ENCODE assay signal across 9 cellular contexts in the genomic region with DNA sequence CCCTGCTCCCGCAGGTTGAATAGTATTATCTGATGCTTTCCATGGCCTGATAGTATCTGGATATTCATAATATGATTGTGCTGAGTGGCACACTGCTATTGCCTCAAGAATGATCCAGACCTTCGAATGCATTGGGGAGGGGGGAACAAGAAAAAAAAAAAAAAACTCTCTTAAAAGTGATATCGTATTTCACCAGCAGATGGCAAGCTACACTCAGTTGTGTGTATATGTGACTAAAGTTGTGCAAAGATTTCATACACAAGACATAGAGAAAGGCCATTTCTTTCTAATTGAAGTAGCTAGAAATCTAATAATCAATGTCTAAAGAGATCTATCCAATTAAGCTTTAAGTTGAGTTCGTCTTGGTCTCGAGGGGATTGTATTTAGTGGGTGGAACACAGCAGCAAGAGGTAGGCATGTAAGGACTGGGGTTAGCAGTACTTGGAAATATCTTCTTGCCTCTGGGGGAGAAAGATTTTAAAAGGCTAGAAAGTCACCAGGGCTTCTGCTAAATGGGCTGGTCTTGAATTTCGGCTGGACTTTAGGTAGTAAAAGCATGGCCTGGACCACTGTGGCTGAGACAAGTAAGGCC. TPM values are rescaled to one million over a fixed set of nuclear protein-coding genes. Genes with fewer than 3 reads are reported as not detected.
DNase-seq lines count a peak whose midpoint lies in the region; ATAC-seq and TF ChIP-seq lines count a peak whose summit lies in the region.
"Had no signal": no experiment of that assay in that cellular context is flagged by ENCODE, and none has a peak within 500 bp of the region (broad histone marks: within the 10 kb centered on the region; RNA-seq: fewer than 3 reads in every experiment).

No MANE protein-coding gene starts in this region.

- peaks cover 0 to 2% (median 0%) of the 10 kb centered on the region in 5 experiments for H3K9me3 Mint-ChIP-seq in brain

- H3K4me1 Mint-ChIP-seq in brain: peaks cover 7% of the 10 kb centered on the region
- H3K4me1 Mint-ChIP-seq: CD4-positive, CD25-positive, alpha-beta regulatory T cell had no signal

- H3K27ac Mint-ChIP-seq in brain: peak overlapping the region in 2 of 5 experiments; percentile 1 to 52
- H3K27ac Mint-ChIP-seq: CD4-positive, CD25-positive, alpha-beta regulatory T cell had no signal

- ATAC-seq in left colon (peak; percentile 30), HG03135 (IDR thresholded peaks at IDR 0.05; ENCODE audit: unreplicated experiment) (no peak)

- H3K27me3 Mint-ChIP-seq in brain: peaks cover 5% of the 10 kb centered on the region

- TF ChIP-seq CTCF in brain (conservative IDR thresholded peaks at IDR 0.05): peak; percentile 81 to 84

- no peaks in the 10 kb centered on the region for H3K36me3 Mint-ChIP-seq in brain
- H3K36me3 Mint-ChIP-seq: CD4-positive, CD25-positive, alpha-beta regulatory T cell had no signal

- H3K4me3 Mint-ChIP-seq in brain: no peak overlapping the region
- H3K4me3 Mint-ChIP-seq: CD4-positive, CD25-positive, alpha-beta regulatory T cell had no signal

- intact Hi-C loops in left colon (cut with DNase I, micrococcal nuclease): loop anchor here in 1 of 2 donors (5.0 to 10.0 kb wide), 2 partner anchors 203 to 321 kb away; no protein-coding TSS in a partner anchor

- DNase-seq in NCI-H187 treated with DMSO at 0.1 percent for 48 hours (lab: John Stamatoyannopoulos, UW) (peak; percentile 23), NCI-H187 (lab: John Stamatoyannopoulos, UW) (no peak), NCI-H2081 (lab: John Stamatoyannopoulos, UW) (peak; percentile 38 to 55), left colon (no peak)
- no peak for DNase-seq in stimulated activated CD4-positive, alpha-beta T cell treated with anti-CD3 and anti-CD28 coated beads, Interleukin-12 subunit alpha, Interleukin-12 subunit beta, amount 100 ng/mL, for 4 hours
- no peak for DNase-seq in effector CD8-positive, alpha-beta T cell (lab: John Stamatoyannopoulos, UW)

RNA-seq across cellular contexts. Expression of a gene that starts 15.3 kb away (rescaled TPM):
- 0.81 TPM for polyA plus RNA-seq in brain (ENCODE audit: insufficient read depth, low read depth, low replicate concordance)
- total RNA-seq in left colon: under 1 TPM; 0.39 to 0.43 TPM
- total RNA-seq: CD4-positive, CD25-positive, alpha-beta regulatory T cell had no signal
- polyA plus RNA-seq: CD4-positive, CD25-positive, alpha-beta regulatory T cell had no signal

RNA-seq across cellular contexts. Expression of a gene that starts 19.1 kb away (rescaled TPM):
- polyA plus RNA-seq in brain (ENCODE audit: insufficient read depth, low read depth, low replicate concordance): 15.5 TPM
- 10 to 100 TPM; 10.5 to 19.7 TPM for total RNA-seq in left colon
- total RNA-seq: CD4-positive, CD25-positive, alpha-beta regulatory T cell had no signal

RNA-seq across cellular contexts. Expression of a gene that starts 52.9 kb away (rescaled TPM):
- not detected for polyA plus RNA-seq in brain (ENCODE audit: insufficient read depth, low read depth, low replicate concordance)
- total RNA-seq in left colon: not detected
- total RNA-seq: CD4-positive, CD25-positive, alpha-beta regulatory T cell had no signal
- polyA plus RNA-seq: CD4-positive, CD25-positive, alpha-beta regulatory T cell had no signal

Comparison
In these comparisons a context has a peak if more than half of its experiments do, and no peak if none do; other contexts are left out.
1. DNase-seq: peak in NCI-H187 treated with DMSO at 0.1 percent for 48 hours (single experiment) and NCI-H2081 (2 of 2); none in NCI-H187 (0 of 2), left colon (0 of 2), stimulated activated CD4-positive, alpha-beta T cell treated with anti-CD3 and anti-CD28 coated beads, Interleukin-12 subunit alpha, Interleukin-12 subunit beta, amount 100 ng/mL, for 4 hours (single experiment) and effector CD8-positive, alpha-beta T cell (single experiment).